In genomic region chr9:2743937-2744529, GRCh38 we compare ENCODE assay signal across 1 cellular context.
A peak's percentile ranks its signal among the peaks of the same experiment; 100 is the strongest.
TF ChIP-seq lines count a peak whose summit lies in the region.

No MANE protein-coding gene starts in this region.

TF ChIP-seq in K562, 482 proteins besides CTCF, POLR2A, EP300 and RAD21 (continued from another document):
- TF ChIP-seq ZMIZ1 (IDR thresholded peaks at IDR 0.05; ENCODE audit: low read depth in 2 of 2, low read length in 2 of 2) = no peak
- no peak for TF ChIP-seq LEF1 (IDR thresholded peaks at IDR 0.05)
- no peak for TF ChIP-seq REST (CRISPR knock-in tag; IDR thresholded peaks at IDR 0.05; ENCODE audit: low read depth)
- TF ChIP-seq ATF7 (IDR thresholded peaks at IDR 0.05) = peak; percentile 72
- no peak for TF ChIP-seq ZNF347 (CRISPR knock-in tag; IDR thresholded peaks at IDR 0.05; ENCODE audit: low read depth)
- no peak for TF ChIP-seq HNRNPH1 (optimal IDR thresholded peaks at IDR 0.05; ENCODE audit: low read depth, low read length)
- TF ChIP-seq ZNF644 (tag; IDR thresholded peaks at IDR 0.05; ENCODE audit: low read depth) = no peak
- no peak for TF ChIP-seq SMARCB1 (IDR thresholded peaks at IDR 0.05; ENCODE audit: insufficient read length, low read depth)
- TF ChIP-seq CTBP1 (IDR thresholded peaks at IDR 0.05; ENCODE audit: borderline replicate concordance) = no peak
- TF ChIP-seq JUND (IDR thresholded peaks at IDR 0.05; ENCODE audit: borderline replicate concordance, low read depth, low read length) = 0 out of 2 replicates have a peak, but pooled peaks have one; percentile 13
- peak; percentile 62; the same call in 2 of the 3 replicates for TF ChIP-seq JUND (tag; IDR thresholded peaks at IDR 0.05; ENCODE audit: borderline replicate concordance, low read depth, low read length)
- no peak for TF ChIP-seq MEF2A (IDR thresholded peaks at IDR 0.05; ENCODE audit: control insufficient read depth, low read depth, low read length)
- peak; percentile 47 for TF ChIP-seq MEIS2 (IDR thresholded peaks at IDR 0.05; ENCODE audit: partially characterized antibody)
- no peak for TF ChIP-seq PCBP1 (IDR thresholded peaks at IDR 0.05; ENCODE audit: low read depth, low read length, poor library complexity, severe bottlenecking)
- no peak for TF ChIP-seq AFF1 (IDR thresholded peaks at IDR 0.05; ENCODE audit: low read depth in 1 of 2, partially characterized antibody in 2 of 2)
- TF ChIP-seq HMBOX1 (IDR thresholded peaks at IDR 0.05) = peak; percentile 69
- no peak for TF ChIP-seq RBBP5 (IDR thresholded peaks at IDR 0.05; ENCODE audit: borderline replicate concordance, insufficient read depth, low read length, poor library complexity, severe bottlenecking)
- TF ChIP-seq ATF1 (CRISPR knock-in tag; IDR thresholded peaks at IDR 0.05) = no peak
- no peak for TF ChIP-seq ATF1 (tag; IDR thresholded peaks at IDR 0.05)
- peak; percentile 66 for TF ChIP-seq FOSL1 (tag; conservative IDR thresholded peaks at IDR 0.05)
- no peak for TF ChIP-seq NKRF (IDR thresholded peaks at IDR 0.05; ENCODE audit: borderline replicate concordance)
- 0 out of 2 replicates have a peak, but pooled peaks have one; percentile 45 for TF ChIP-seq ADNP (tag; IDR thresholded peaks at IDR 0.05)
- TF ChIP-seq KDM1A (IDR thresholded peaks at IDR 0.05) = no peak
- peak; percentile 76 for TF ChIP-seq FOXJ2 (tag; IDR thresholded peaks at IDR 0.05)
- TF ChIP-seq SP1 (CRISPR knock-in tag; IDR thresholded peaks at IDR 0.05) = no peak
- no peak for TF ChIP-seq ZFP1 (CRISPR knock-in tag; IDR thresholded peaks at IDR 0.05)
- peak; percentile 19; the same call in 1 of the 2 replicates for TF ChIP-seq SMARCE1 (IDR thresholded peaks at IDR 0.05)
- no peak for TF ChIP-seq MAZ (CRISPR knock-in tag; conservative IDR thresholded peaks at IDR 0.05 in 1 of 2, IDR thresholded peaks at IDR 0.05 in 1 of 2)
- no peak for TF ChIP-seq NR0B1 (IDR thresholded peaks at IDR 0.05; ENCODE audit: partially characterized antibody)
- TF ChIP-seq KDM2B (CRISPR knock-in tag; IDR thresholded peaks at IDR 0.05) = no peak
- no peak for TF ChIP-seq MBD1 (CRISPR knock-in tag; IDR thresholded peaks at IDR 0.05)
TF ChIP-seq in K562: peak in this region for 9.
